ENCODE assay signal across 18 cellular contexts in the genomic region with DNA sequence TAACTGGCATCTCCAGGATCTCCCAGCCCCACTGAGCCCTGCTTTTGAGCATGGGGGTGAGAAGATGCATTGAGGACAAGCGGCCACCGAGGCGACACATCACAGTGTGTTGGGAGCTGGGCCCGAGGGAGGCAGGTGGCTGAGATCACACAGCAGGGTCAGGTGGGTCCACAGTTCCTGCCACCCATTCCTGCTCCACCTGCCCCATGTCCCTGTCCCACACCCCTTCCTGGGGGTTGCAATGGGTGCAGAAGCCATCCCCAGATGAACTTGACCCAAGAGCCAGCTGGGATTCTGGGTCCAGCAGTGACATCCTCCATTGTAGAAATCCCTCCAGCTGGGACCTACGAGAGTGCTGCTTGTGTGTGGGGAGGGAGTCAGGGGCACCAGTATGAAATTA. TPM values are rescaled to one million over a fixed set of nuclear protein-coding genes. Genes with fewer than 3 reads are reported as not detected.
DNase-seq lines count a peak whose midpoint lies in the region; ATAC-seq, FAIRE-seq and TF ChIP-seq lines count a peak whose summit lies in the region.
"Had no signal": no experiment of that assay in that cellular context is flagged by ENCODE, and none has a peak within 500 bp of the region (broad histone marks: within the 10 kb centered on the region; RNA-seq: fewer than 3 reads in every experiment).

No MANE protein-coding gene starts in this region.

- no peak overlapping the region for H3K9ac ChIP-seq in colonic mucosa (ENCODE audit: low read depth in 2 of 2, low read length in 2 of 2)
- no peak overlapping the region for H3K9ac ChIP-seq in HepG2 (ENCODE audit: insufficient read depth, low read depth, low read length)
- peak overlapping the region in 2 of 3 donors; percentile 76 to 85 for H3K9ac ChIP-seq in skeletal muscle tissue (ENCODE audit: low read depth in 1 of 3, low read length in 3 of 3)

- H3K36me3 ChIP-seq in colonic mucosa, result no peaks in the 10 kb centered on the region
- no peaks in the 10 kb centered on the region; a peak in 3 of 5 replicates for H3K36me3 ChIP-seq in HepG2 (replicated peaks in 1 of 2; ENCODE audit: control insufficient read depth in 1 of 2, insufficient read depth in 2 of 2, low read length in 2 of 2)
- peaks cover 0 to 13% (median 8%) of the 10 kb centered on the region in 3 donors for H3K36me3 ChIP-seq in skeletal muscle tissue (ENCODE audit: control insufficient read depth in 3 of 3, insufficient read depth in 3 of 3, low read length in 3 of 3)
- H3K36me3 ChIP-seq: BE2C had no signal

- BruUV-seq in HepG2 (replicated peaks; lab: Mats Ljungman, UMichigan), result no TSS peak

- POLR2A ChIA-PET in HepG2 (lab: Yijun Ruan, JAX), result interaction anchor here (0.6 to 5.0 kb wide), 7 partner anchors 20 to 91 kb away, joined by 3 to 37 read pairs (median 6); no protein-coding TSS in a partner anchor
- POLR2A ChIA-PET in activated CD4-positive, alpha-beta T cell treated with anti-CD3 and anti-CD28 coated beads, Interleukin-2, amount 10 ng/mL, durations not matched to agents 7 days and 5 days (lab: Charles Lee), result no interaction called here

- no peaks in the 10 kb centered on the region for H4K20me1 ChIP-seq in HepG2 (ENCODE audit: insufficient read depth, low read length)

- H3K4me3 Mint-ChIP-seq in HFFc6, result peak overlapping the region; percentile 84
- no peak overlapping the region for H3K4me3 Mint-ChIP-seq in nephron progenitor cell
- H3K4me3 Mint-ChIP-seq in activated CD4-positive, alpha-beta T cell treated with anti-CD3 and anti-CD28 coated beads, Interleukin-2, amount 10 ng/mL, durations not matched to agents 7 days and 5 days, result no peak overlapping the region
- H3K4me3 Mint-ChIP-seq: activated naive CD8-positive, alpha-beta T cell treated with anti-CD3 and anti-CD28 coated beads, Interleukin-2, amount 10 ng/mL, durations not matched to agents 7 days and 5 days had no signal

- no peak for ATAC-seq in HepG2
- ATAC-seq: activated CD4-positive, CD25-positive, alpha-beta regulatory T cell treated with anti-CD3 and anti-CD28 coated beads, Interleukin-2, amount 50 U/mL, for 24 hours; left colon had no signal

- no peaks in the 10 kb centered on the region for H3K36me3 Mint-ChIP-seq in HFFc6 (ENCODE audit: low read depth)
- H3K36me3 Mint-ChIP-seq in nephron progenitor cell (ENCODE audit: low read depth), result no peaks in the 10 kb centered on the region
- H3K36me3 Mint-ChIP-seq in activated CD4-positive, alpha-beta T cell treated with anti-CD3 and anti-CD28 coated beads, Interleukin-2, amount 10 ng/mL, durations not matched to agents 7 days and 5 days (ENCODE audit: low read depth), result no peaks in the 10 kb centered on the region
- H3K36me3 Mint-ChIP-seq: activated naive CD8-positive, alpha-beta T cell treated with anti-CD3 and anti-CD28 coated beads, Interleukin-2, amount 10 ng/mL, durations not matched to agents 7 days and 5 days had no signal

- DNase-seq in HFFc6 (no peak), colonic mucosa (no peak), HepG2 (ENCODE audit: low spot score) (no peak), nephron progenitor cell (no peak), GDM1 (lab: John Stamatoyannopoulos, UW) (no peak), NCI-H2107 (lab: John Stamatoyannopoulos, UW) (no peak)
- DNase-seq in activated CD4-positive, alpha-beta T cell treated with anti-CD3 and anti-CD28 coated beads, Interleukin-2, amount 10 ng/mL, durations not matched to agents 7 days and 5 days, result no peak
- DNase-seq: activated naive CD8-positive, alpha-beta T cell treated with anti-CD3 and anti-CD28 coated beads, Interleukin-2, amount 10 ng/mL, durations not matched to agents 7 days and 5 days; activated T-cell treated with anti-CD3 and anti-CD28 coated beads for 4 hours; BE2C; H9; left colon; MM.1S; NCI-H2171 treated with DMSO at 0.1 percent for 48 hours; nucleus accumbens had no signal

- H3K27ac ChIP-seq in colonic mucosa (no peak overlapping the region), HepG2 (ENCODE audit: extremely low read length, insufficient read depth, low read length) (no peak overlapping the region), skeletal muscle tissue (ENCODE audit: low read depth, low read length) (no peak overlapping the region)

- peaks cover 75% of the 10 kb centered on the region for H3K4me1 Mint-ChIP-seq in HFFc6 (ENCODE audit: low read depth)
- H3K4me1 Mint-ChIP-seq in nephron progenitor cell, result peaks cover 19% of the 10 kb centered on the region
- peaks cover 21% of the 10 kb centered on the region for H3K4me1 Mint-ChIP-seq in activated CD4-positive, alpha-beta T cell treated with anti-CD3 and anti-CD28 coated beads, Interleukin-2, amount 10 ng/mL, durations not matched to agents 7 days and 5 days

- TF ChIP-seq POLR2A in HepG2 (IDR thresholded peaks at IDR 0.05; ENCODE audit: insufficient read depth in 1 of 2, low read depth in 2 of 2, low read length in 2 of 2), result no peak

- no peak for FAIRE-seq in HepG2 (lab: Jason Lieb, UNC)
- FAIRE-seq: GM12891 had no signal

- no peaks in the 10 kb centered on the region for H3K79me2 ChIP-seq in HepG2 (ENCODE audit: insufficient read depth, low read length)

- intact Hi-C loops in colonic mucosa (cut with DNase I) (no loop called here), HepG2 (cut with micrococcal nuclease; ENCODE audit: unreplicated experiment) (no loop called here)

- peak overlapping the region; percentile 85 for H3K4me2 ChIP-seq in HepG2 (ENCODE audit: low read depth, low read length)

- in situ Hi-C loops in HepG2 (cut with HindIII; ENCODE audit: extremely low pct_ligation_motif_present, low pct_unique_long_range_greater_than_20kb), result no loop called here

- H3K9me3 ChIP-seq in colonic mucosa (no peaks in the 10 kb centered on the region), HepG2 (ENCODE audit: low read length) (no peaks in the 10 kb centered on the region), skeletal muscle tissue (ENCODE audit: control insufficient read depth in 3 of 3, low read length in 3 of 3) (no peaks in the 10 kb centered on the region)
- H3K9me3 ChIP-seq: BE2C had no signal

- no peak overlapping the region for H2AFZ ChIP-seq in HepG2 (ENCODE audit: low read length)

- TF ChIP-seq RAD21 in HepG2 (CRISPR knock-in tag; IDR thresholded peaks at IDR 0.05), result no peak

- CTCF ChIA-PET in HepG2 (lab: Yijun Ruan, JAX; ENCODE audit: low intra/inter-chr PET ratio, low total read pairs), result interaction anchor here (1.1 to 4.4 kb wide), 4 partner anchors 38 to 106 kb away, joined by 3 to 54 read pairs (median 24); no protein-coding TSS in a partner anchor
- CTCF ChIA-PET in activated CD4-positive, alpha-beta T cell treated with anti-CD3 and anti-CD28 coated beads, Interleukin-2, amount 10 ng/mL, durations not matched to agents 7 days and 5 days (lab: Charles Lee), result interaction anchor here (0.6 to 1.3 kb wide), 4 partner anchors 57 to 352 kb away, joined by 3 read pairs; no protein-coding TSS in a partner anchor

- TF ChIP-seq EP300 in HepG2 (IDR thresholded peaks at IDR 0.05; ENCODE audit: low read depth in 2 of 2, low read length in 2 of 2), result no peak
- no peak for TF ChIP-seq EP300 in HepG2 (CRISPR knock-in tag; IDR thresholded peaks at IDR 0.05; ENCODE audit: borderline replicate concordance)

- H3K9me3 Mint-ChIP-seq in HFFc6 (no peaks in the 10 kb centered on the region), nephron progenitor cell (no peaks in the 10 kb centered on the region)
- H3K9me3 Mint-ChIP-seq in activated CD4-positive, alpha-beta T cell treated with anti-CD3 and anti-CD28 coated beads, Interleukin-2, amount 10 ng/mL, durations not matched to agents 7 days and 5 days, result no peaks in the 10 kb centered on the region
- H3K9me3 Mint-ChIP-seq: activated naive CD8-positive, alpha-beta T cell treated with anti-CD3 and anti-CD28 coated beads, Interleukin-2, amount 10 ng/mL, durations not matched to agents 7 days and 5 days had no signal

- H3K4me3 ChIP-seq in colonic mucosa (peak overlapping the region; percentile 41), HepG2 (replicated peaks in 1 of 3; ENCODE audit: insufficient read depth in 1 of 3, low read depth in 2 of 3, low read length in 3 of 3) (peak overlapping the region in 1 of 3 experiments; percentile 82; a peak in 1 of 6 replicates), skeletal muscle tissue (ENCODE audit: low read length in 3 of 3) (peak overlapping the region in 2 of 3 donors; percentile 82 to 86)

- peak overlapping the region; percentile 38; the same call in 1 of the 2 replicates for H3K27ac Mint-ChIP-seq in HFFc6
- no peak overlapping the region for H3K27ac Mint-ChIP-seq in nephron progenitor cell
- no peak overlapping the region for H3K27ac Mint-ChIP-seq in activated CD4-positive, alpha-beta T cell treated with anti-CD3 and anti-CD28 coated beads, Interleukin-2, amount 10 ng/mL, durations not matched to agents 7 days and 5 days
- H3K27ac Mint-ChIP-seq: activated naive CD8-positive, alpha-beta T cell treated with anti-CD3 and anti-CD28 coated beads, Interleukin-2, amount 10 ng/mL, durations not matched to agents 7 days and 5 days; H9 had no signal

- H3K27me3 Mint-ChIP-seq in HFFc6 (ENCODE audit: insufficient read depth) (no peaks in the 10 kb centered on the region), nephron progenitor cell (ENCODE audit: low read depth, poor library complexity) (peaks cover 19% of the 10 kb centered on the region)
- H3K27me3 Mint-ChIP-seq in activated CD4-positive, alpha-beta T cell treated with anti-CD3 and anti-CD28 coated beads, Interleukin-2, amount 10 ng/mL, durations not matched to agents 7 days and 5 days, result peaks cover 18% of the 10 kb centered on the region

- WGBS in HepG2 (ENCODE audit: low lambda C conversion rate), result 63% methylated on average over 5 of the region's 5 CpGs

- H3K27me3 ChIP-seq in colonic mucosa (no peaks in the 10 kb centered on the region), HepG2 (ENCODE audit: control insufficient read depth in 1 of 2, insufficient read depth in 2 of 2, low read length in 2 of 2) (no peaks in the 10 kb centered on the region), skeletal muscle tissue (ENCODE audit: control insufficient read depth in 3 of 3, insufficient read depth in 3 of 3, low read length in 3 of 3) (no peaks in the 10 kb centered on the region)
- H3K27me3 ChIP-seq: BE2C had no signal

- TF ChIP-seq CTCF in HFFc6 (IDR thresholded peaks at IDR 0.05) (no peak), colonic mucosa (IDR thresholded peaks at IDR 0.05) (no peak), HepG2 (CRISPR knock-in tag; IDR thresholded peaks at IDR 0.05) (no peak), nephron progenitor cell (IDR thresholded peaks at IDR 0.05) (no peak)

- H3K4me1 ChIP-seq in colonic mucosa, result no peaks in the 10 kb centered on the region
- H3K4me1 ChIP-seq in HepG2 (ENCODE audit: insufficient read depth, low read length), result peaks cover 76% of the 10 kb centered on the region
- H3K4me1 ChIP-seq in skeletal muscle tissue (ENCODE audit: control insufficient read depth in 3 of 3, insufficient read depth in 3 of 3, low read length in 3 of 3), result peaks cover 12 to 50% (median 29%) of the 10 kb centered on the region in 3 donors
- H3K4me1 ChIP-seq: BE2C had no signal

RNA-seq across cellular contexts. Expression of a gene that starts 1.0 kb away (rescaled TPM):
- total RNA-seq in HFFc6 (2021; fragmentation: NEBNext Ultra II Directional; extraction: Animal tissue kit (Norgen Biotek cat#: 25700)), result 100 to 1,000 TPM in 5 of 6 experiments, 10 to 100 TPM in 1; 99.6 to 430 (median 111) TPM
- total RNA-seq in colonic mucosa (10 to 100 TPM; 14.5 to 32.8 TPM), HepG2 (2016; rRNA removed; fragmentation: Illumina TruSeq; extraction: Trizol) (4.2 and 4.5 TPM in 2 replicates), skeletal muscle tissue (7.3 TPM)
- 0.61 and 0.88 TPM in 2 replicates for total RNA-seq in HepG2 (2016; cell fraction: cytosol; rRNA removed; fragmentation: Illumina TruSeq; extraction: Trizol; ENCODE audit: low read depth)
- total RNA-seq in HepG2 (2016; cell fraction: insoluble cytoplasmic fraction; rRNA removed; fragmentation: Illumina TruSeq; extraction: Trizol), result 3.3 and 4.3 TPM in 2 replicates
- total RNA-seq in HepG2 (2016; cell fraction: membrane; rRNA removed; fragmentation: Illumina TruSeq; extraction: Trizol), result 2.1 and 2.3 TPM in 2 replicates
- total RNA-seq in HepG2 (2016; cell fraction: nucleus; rRNA removed; fragmentation: Illumina TruSeq; extraction: Trizol), result 4.3 and 4.5 TPM in 2 replicates
- polyA plus RNA-seq in HepG2 (2011; rRNA removed), result 46.4 and 52.3 TPM in 2 replicates
- polyA plus RNA-seq in HepG2 (2011; cell fraction: cytosol; rRNA removed), result 39.7 and 45.8 TPM in 2 replicates
- 48.4 and 54.8 TPM in 2 replicates for polyA plus RNA-seq in HepG2 (2011; cell fraction: nucleus; rRNA removed)
- polyA plus RNA-seq in HepG2 (2012), result 14.4 and 32.4 TPM in 2 replicates
- 1.5 and 1.8 TPM in 2 replicates for polyA plus RNA-seq in HepG2 (2016; cell fraction: cytosol; fragmentation: Illumina TruSeq; extraction: Trizol; ENCODE audit: low read depth)
- polyA plus RNA-seq in HepG2 (2016; cell fraction: insoluble cytoplasmic fraction; fragmentation: Illumina TruSeq; extraction: Trizol; ENCODE audit: low read depth), result 5.3 and 7.5 TPM in 2 replicates
- polyA plus RNA-seq in HepG2 (2016; cell fraction: membrane; fragmentation: Illumina TruSeq; extraction: Trizol; ENCODE audit: low read depth), result 2.5 TPM in 2 replicates
- polyA plus RNA-seq in HepG2 (2016; cell fraction: nucleus; fragmentation: Illumina TruSeq; extraction: Trizol; ENCODE audit: insufficient read depth, low read depth), result 7.7 and 9.8 TPM in 2 replicates
- 39.1 and 112 TPM in 2 replicates for polyA minus RNA-seq in HepG2 (2011; rRNA and poly(A)+ RNA removed; ENCODE audit: low replicate concordance)
- 43.5 and 48.8 TPM in 2 replicates for polyA minus RNA-seq in HepG2 (2011; cell fraction: cytosol; rRNA and poly(A)+ RNA removed)
- polyA minus RNA-seq in HepG2 (2011; cell fraction: nucleus; rRNA and poly(A)+ RNA removed), result 26.7 and 32.2 TPM in 2 replicates
- total RNA-seq in activated CD4-positive, alpha-beta T cell treated with anti-CD3 and anti-CD28 coated beads, Interleukin-2, amount 10 ng/mL, durations not matched to agents 7 days and 5 days, result under 1 TPM; 0.07 to 0.21 TPM

Comparison
In these comparisons a context has a peak if more than half of its experiments do, and no peak if none do; other contexts are left out.
1. H3K9ac ChIP-seq: peak in skeletal muscle tissue (2 of 3); none in colonic mucosa (0 of 2) and HepG2 (single experiment).